14 cellular contexts compared by ENCODE assay signal in genomic region chr2:174666312-174666711, GRCh38.
DNase-seq lines count a peak whose midpoint lies in the region; ATAC-seq, FAIRE-seq and TF ChIP-seq lines count a peak whose summit lies in the region.
"Had no signal": no experiment of that assay in that cellular context is flagged by ENCODE, and none has a peak within 500 bp of the region (broad histone marks: within the 10 kb centered on the region; RNA-seq: fewer than 3 reads in every experiment).

No MANE protein-coding gene starts in this region.

- no peaks in the 10 kb centered on the region for H3K36me3 ChIP-seq in right atrium auricular region
- no peaks in the 10 kb centered on the region for H3K36me3 ChIP-seq in naive thymus-derived CD4-positive, alpha-beta T cell (ENCODE audit: control insufficient read depth in 2 of 3, insufficient read depth in 3 of 3, low read length in 3 of 3)

- no peak for TF ChIP-seq POLR2A in GM12892 (IDR thresholded peaks at IDR 0.05; ENCODE audit: low read depth, low read length)

- H3K36me3 Mint-ChIP-seq in naive thymus-derived CD4-positive, alpha-beta T cell: peaks cover 0 to 16% (median 4%) of the 10 kb centered on the region in 5 donors

- peak overlapping the region in 2 of 9 donors; percentile 38 to 41 for H3K27ac Mint-ChIP-seq in naive thymus-derived CD4-positive, alpha-beta T cell

- DNase-seq in Right ventricle myocardium superior: no peak
- no peak for DNase-seq in right atrium auricular region (ENCODE audit: low spot score)
- DNase-seq in naive thymus-derived CD4-positive, alpha-beta T cell: no peak
- no peak for DNase-seq in NCI-H146 (lab: John Stamatoyannopoulos, UW)
- no peak for DNase-seq in GM12892 (ENCODE audit: insufficient read length)
- no peak for DNase-seq in NCI-H226
- DNase-seq: DMS 273 treated with DMSO at 0.1 percent for 48 hours, NCI-H1417, NCI-H774 had no signal

- ATAC-seq in Right ventricle myocardium superior (ENCODE audit: poor library complexity) (peak; percentile 47), GM21576 (IDR thresholded peaks at IDR 0.05; ENCODE audit: unreplicated experiment) (no peak)
- ATAC-seq in naive thymus-derived CD4-positive, alpha-beta T cell: peak; percentile 73

- H3K4me1 Mint-ChIP-seq in naive thymus-derived CD4-positive, alpha-beta T cell: peaks cover 28 to 53% (median 32%) of the 10 kb centered on the region in 7 donors

- intact Hi-C loops in Right ventricle myocardium superior (cut with DNase I): no loop called here
- intact Hi-C loops in naive thymus-derived CD4-positive, alpha-beta T cell (cut with micrococcal nuclease): no loop called here

- peaks cover 0 to 46% of the 10 kb centered on the region in 2 donors for H3K4me1 ChIP-seq in right atrium auricular region
- H3K4me1 ChIP-seq in naive thymus-derived CD4-positive, alpha-beta T cell (ENCODE audit: control insufficient read depth in 2 of 2, insufficient read depth in 2 of 2, low read length in 2 of 2): peaks cover 0 to 17% of the 10 kb centered on the region in 2 donors

- POLR2A ChIA-PET in naive thymus-derived CD4-positive, alpha-beta T cell (lab: Charles Lee): interaction anchor here (1.5 kb wide), 1 partner anchor 14 kb away, joined by 4 read pairs; no protein-coding TSS in a partner anchor

- H3K27ac ChIP-seq in right atrium auricular region (peak overlapping the region in 1 of 2 donors; percentile 1), cingulate gyrus (ENCODE audit: low read depth, low read length) (peak overlapping the region; percentile 95)
- no peak overlapping the region for H3K27ac ChIP-seq in naive thymus-derived CD4-positive, alpha-beta T cell (ENCODE audit: low read depth, low read length)

- H3K9me3 Mint-ChIP-seq in naive thymus-derived CD4-positive, alpha-beta T cell: peaks cover 0 to 6% (median 2%) of the 10 kb centered on the region in 11 donors

- peak overlapping the region in 2 of 10 donors; percentile 18 to 80 for H3K4me3 Mint-ChIP-seq in naive thymus-derived CD4-positive, alpha-beta T cell

- H3K27me3 ChIP-seq in right atrium auricular region: no peaks in the 10 kb centered on the region
- H3K27me3 ChIP-seq in naive thymus-derived CD4-positive, alpha-beta T cell (ENCODE audit: control insufficient read depth in 2 of 2, insufficient read depth in 2 of 2, low read length in 2 of 2): no peaks in the 10 kb centered on the region

- no peaks in the 10 kb centered on the region for H3K27me3 Mint-ChIP-seq in naive thymus-derived CD4-positive, alpha-beta T cell

- TF ChIP-seq CTCF in right atrium auricular region (IDR thresholded peaks at IDR 0.05): no peak

- no peak for FAIRE-seq in GM12892 (lab: Jason Lieb, UNC)
- FAIRE-seq: endothelial cell of umbilical vein, GM19239, H1 had no signal

- CTCF ChIA-PET in naive thymus-derived CD4-positive, alpha-beta T cell (lab: Charles Lee): interaction anchor here (0.8 to 1.2 kb wide), 2 partner anchors 9 to 13 kb away, joined by 4 to 8 read pairs; no protein-coding TSS in a partner anchor

- H3K4me3 ChIP-seq in right atrium auricular region: no peak overlapping the region
- H3K4me3 ChIP-seq in naive thymus-derived CD4-positive, alpha-beta T cell (ENCODE audit: low read length): no peak overlapping the region

- H3K9me3 ChIP-seq in right atrium auricular region: no peaks in the 10 kb centered on the region
- H3K9me3 ChIP-seq in naive thymus-derived CD4-positive, alpha-beta T cell (ENCODE audit: control insufficient read depth in 2 of 3, low read length in 3 of 3): no peaks in the 10 kb centered on the region
